Comparison of ENCODE assay signal across 11 cellular contexts in the genomic region with DNA sequence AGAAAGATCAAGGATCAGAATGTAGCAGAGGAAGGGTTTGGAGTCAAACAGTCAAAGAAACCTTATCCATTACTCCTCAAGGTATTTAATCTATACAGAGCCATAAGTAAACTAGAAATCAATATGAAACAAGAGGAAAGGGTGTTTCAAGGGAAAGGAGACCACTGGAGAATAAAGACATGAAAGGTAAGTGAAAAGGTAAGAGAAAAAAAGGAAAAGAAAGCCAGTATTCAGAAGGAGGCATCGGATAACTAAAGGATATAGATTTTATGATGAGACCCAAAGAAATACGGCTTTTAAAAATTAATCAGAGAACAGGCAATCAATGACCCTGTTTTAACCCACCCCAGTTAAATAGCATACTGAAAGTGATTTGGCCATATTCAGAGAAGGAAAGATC.
"Had no signal": no experiment of that assay in that cellular context is flagged by ENCODE, and none has a peak within 500 bp of the region (broad histone marks: within the 10 kb centered on the region; RNA-seq: fewer than 3 reads in every experiment).

No MANE protein-coding gene starts in this region.

- H3K4me1 ChIP-seq: HAP-1 had no signal

- H3K4me3 ChIP-seq: GM23248, GM23338, HAP-1 had no signal

- H2AFZ ChIP-seq: GM23248, GM23338 had no signal

- ATAC-seq: GM23338, HCT116 had no signal

- H3K9ac ChIP-seq: GM23248 had no signal

- H3K9me3 ChIP-seq: HAP-1 had no signal

- DNase-seq: GM23248, GOT3, H7, H9, HCEC 1CT, HFFc6 had no signal

- FAIRE-seq: H1, H54 had no signal

- H3K27ac ChIP-seq: GM23248 had no signal

- H3K36me3 ChIP-seq: HAP-1 had no signal

- H3K4me2 ChIP-seq: GM23338 had no signal
